ENCODE assay signal across 20 cellular contexts in the genomic region with DNA sequence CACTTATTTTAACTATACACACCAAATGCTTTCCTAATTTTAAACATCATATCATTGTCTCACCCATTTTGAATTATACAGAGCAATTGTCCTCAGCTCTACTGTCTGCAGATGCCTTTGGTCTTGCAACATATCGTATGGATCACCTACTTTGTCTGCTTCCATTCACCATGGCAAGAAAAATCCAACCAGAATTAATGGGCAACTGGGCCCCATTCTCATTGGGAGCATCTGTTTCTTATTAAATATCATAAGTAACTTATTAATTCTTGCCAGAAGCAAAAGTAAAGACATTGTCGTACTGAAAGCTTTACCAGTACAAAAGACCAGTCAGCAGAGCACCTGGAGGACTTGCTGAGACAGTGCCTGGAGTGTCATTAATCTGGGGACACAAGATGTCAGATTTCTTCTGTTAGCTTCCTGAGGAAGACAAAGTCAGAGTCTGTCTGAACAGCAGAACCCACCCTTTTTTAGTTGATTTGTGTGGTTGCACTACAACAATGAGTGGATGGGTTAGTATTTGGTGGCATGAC.
"Had no signal": no experiment of that assay in that cellular context is flagged by ENCODE, and none has a peak within 500 bp of the region (broad histone marks: within the 10 kb centered on the region; RNA-seq: fewer than 3 reads in every experiment).

No MANE protein-coding gene starts in this region.

- H3K27ac ChIP-seq: esophagus squamous epithelium, gastrocnemius medialis, heart right ventricle, parathyroid adenoma, spleen, thoracic aorta, upper lobe of left lung had no signal

- H3K9ac ChIP-seq: parathyroid adenoma had no signal

- DNase-seq: activated CD4-positive, alpha-beta T cell treated with anti-CD3 and anti-CD28 coated beads for 36 hours; activated CD4-positive, alpha-beta T cell treated with anti-CD3 and anti-CD28 coated beads, Interleukin-2, amount 50 U/mL, for 48 hours; activated gamma-delta T cell treated with Interleukin-2 at 50 U/mL for 16 hours; activated T-cell treated with anti-CD3 and anti-CD28 coated beads for 4 hours; effector CD8-positive, alpha-beta T cell; esophagus squamous epithelium; gastrocnemius medialis; heart right ventricle; immature natural killer cell; kidney glomerular epithelial cell; spleen; stimulated activated CD4-positive, alpha-beta T cell treated with anti-CD3 and anti-CD28 coated beads, Interleukin-4, amount 100 ng/mL, for 4 hours; upper lobe of left lung had no signal

- H3K27me3 ChIP-seq: esophagus squamous epithelium, gastrocnemius medialis, heart right ventricle, spleen, upper lobe of left lung had no signal

- H3K9me3 ChIP-seq: esophagus squamous epithelium, gastrocnemius medialis, heart right ventricle, spleen, thoracic aorta, upper lobe of left lung had no signal

- H3K36me3 ChIP-seq: esophagus squamous epithelium, gastrocnemius medialis, heart right ventricle, spleen, thoracic aorta, upper lobe of left lung had no signal

- H3K79me2 ChIP-seq: parathyroid adenoma had no signal

- H2AFZ ChIP-seq: parathyroid adenoma had no signal

- ATAC-seq: activated CD4-positive, alpha-beta T cell treated with anti-CD3 and anti-CD28 coated beads for 36 hours; activated naive CD4-positive, alpha-beta T cell treated with anti-CD3 and anti-CD28 coated beads, Interleukin-2, amount 50 U/mL, for 72 hours; gastrocnemius medialis; heart right ventricle; natural killer cell treated with Interleukin-12 subunit alpha and Interleukin-12 subunit beta and Interleukin-15 and Interleukin-18, amount 100 ng/mL, for 72 hours; sciatic nerve; stimulated activated memory B cell treated with anti-CD40 and anti-IgM and Interleukin-4, amounts not matched to agents 10 μg/mL and 1 μg/mL and 100 μg/mL, for 72 hours; WTC11 had no signal

- H3K4me3 ChIP-seq: esophagus squamous epithelium, gastrocnemius medialis, heart right ventricle, spleen, thoracic aorta, upper lobe of left lung had no signal

- H3K4me1 ChIP-seq: esophagus squamous epithelium, gastrocnemius medialis, heart right ventricle, parathyroid adenoma, spleen, upper lobe of left lung had no signal
